Comparison of ENCODE assay signal across 1 cellular context in genomic region chr12:104285740-104286537, GRCh38.
TF ChIP-seq lines count a peak whose summit lies in the region.

No MANE protein-coding gene starts in this region.

TF ChIP-seq in HEK293, 187 proteins besides CTCF, POLR2A, EP300 and RAD21 (continued from another document):
- TF ChIP-seq TRIM28 (IDR thresholded peaks at IDR 0.05; ENCODE audit: borderline replicate concordance, low read length) (peak; percentile 44; the same call in 1 of the 2 replicates), GFI1B (tag by site-specific recombination; IDR thresholded peaks at IDR 0.05) (no peak), ZBTB20 (tag by site-specific recombination; IDR thresholded peaks at IDR 0.05) (no peak), ZNF174 (tag by site-specific recombination; IDR thresholded peaks at IDR 0.05) (no peak), ZNF692 (tag by site-specific recombination; IDR thresholded peaks at IDR 0.05) (0 out of 2 replicates have a peak, but pooled peaks have one; percentile 92), PRDM1 (tag by site-specific recombination; IDR thresholded peaks at IDR 0.05) (no peak), GLI4 (tag by site-specific recombination; IDR thresholded peaks at IDR 0.05) (no peak), PRDM6 (tag by site-specific recombination; IDR thresholded peaks at IDR 0.05) (no peak), ZSCAN23 (tag by site-specific recombination; IDR thresholded peaks at IDR 0.05) (no peak), ZNF449 (tag by site-specific recombination; IDR thresholded peaks at IDR 0.05) (no peak)
